Comparison of ENCODE assay signal across 18 cellular contexts in genomic region chr3:5047764-5048163, GRCh38.
DNase-seq lines count a peak whose midpoint lies in the region; ATAC-seq, FAIRE-seq and TF ChIP-seq lines count a peak whose summit lies in the region.
"Had no signal": no experiment of that assay in that cellular context is flagged by ENCODE, and none has a peak within 500 bp of the region (broad histone marks: within the 10 kb centered on the region; RNA-seq: fewer than 3 reads in every experiment).

No MANE protein-coding gene starts in this region.

- RAD21 ChIA-PET in GM12878 (lab: Charles Lee; ENCODE audit: unreplicated experiment): no interaction called here

- H3K9ac ChIP-seq in GM12878 (ENCODE audit: control insufficient read depth, insufficient read depth, low read length): no peak overlapping the region
- H3K9ac ChIP-seq: GM23248 had no signal

- H3K9me3 ChIP-seq in GM12878 (replicated peaks; ENCODE audit: control insufficient read depth, insufficient read depth, low read length): peaks cover 10% of the 10 kb centered on the region; the same call in 2 of the 3 replicates

- CTCF ChIA-PET in GM12878 (lab: Yijun Ruan, JAX): interaction anchor here (0.8 kb wide), 1 partner anchor 26 kb away, joined by 3 read pairs; no protein-coding TSS in a partner anchor

- H4K20me1 ChIP-seq in GM12878 (ENCODE audit: control insufficient read depth, insufficient read depth): no peaks in the 10 kb centered on the region

- no peak overlapping the region for H2AFZ ChIP-seq in GM12878 (ENCODE audit: control insufficient read depth, low read depth, low read length)
- H2AFZ ChIP-seq: GM23248 had no signal

- TF ChIP-seq EP300 in GM12878 (IDR thresholded peaks at IDR 0.05; ENCODE audit: borderline replicate concordance in 1 of 2, control insufficient read depth in 1 of 2, low read depth in 2 of 2, low read length in 2 of 2): no peak

- peaks cover 10% of the 10 kb centered on the region for H3K4me1 ChIP-seq in GM12878 (ENCODE audit: control insufficient read depth, insufficient read depth, low read length)

- in situ Hi-C loops in GM12878 (cut with MboI): no loop called here

- TF ChIP-seq RAD21 in GM12878 (IDR thresholded peaks at IDR 0.05; ENCODE audit: insufficient read depth, low read depth, low read length): no peak

- no peaks in the 10 kb centered on the region for H3K79me2 ChIP-seq in GM12878 (ENCODE audit: control insufficient read depth, insufficient read depth, low read length)

- H3K4me3 ChIP-seq in GM12878: no peak overlapping the region
- H3K4me3 ChIP-seq: GM23248 had no signal

- H3K4me2 ChIP-seq in GM12878 (ENCODE audit: control insufficient read depth, insufficient read depth): no peak overlapping the region

- BruUV-seq in GM12878 (replicated peaks; lab: Mats Ljungman, UMichigan): no TSS peak

- intact Hi-C loops in GM12878 (cut with micrococcal nuclease; ENCODE audit: unreplicated experiment): no loop called here

- no peak for TF ChIP-seq POLR2A in GM12878 (IDR thresholded peaks at IDR 0.05; ENCODE audit: low read depth, low read length)

- POLR2A ChIA-PET in GM12878 (lab: Charles Lee): interaction anchor here (0.8 kb wide), 1 partner anchor 9 kb away, joined by 5 read pairs; no protein-coding TSS in a partner anchor

- no peak for FAIRE-seq in GM12878 (lab: Jason Lieb, UNC)
- FAIRE-seq: D721Med, GM18507, H54 had no signal

- H3K27me3 ChIP-seq in GM12878 (replicated peaks in 1 of 2; ENCODE audit: control insufficient read depth in 2 of 2, insufficient read depth in 2 of 2, low read length in 1 of 2): no peaks in the 10 kb centered on the region

- SMC1A ChIA-PET in GM12878 (lab: Charles Lee; ENCODE audit: uncharacterized antibody, unreplicated experiment): interaction anchor here (1.9 kb wide), 1 partner anchor 10 kb away, joined by 4 read pairs; no protein-coding TSS in a partner anchor

- no peak overlapping the region for H3K27ac ChIP-seq in GM12878 (ENCODE audit: control insufficient read depth, insufficient read depth)
- H3K27ac ChIP-seq: C4-2B, GM23248 had no signal

- TF ChIP-seq CTCF in GM12878 (IDR thresholded peaks at IDR 0.05 in 2 of 3, conservative IDR thresholded peaks at IDR 0.05 in 1 of 3; ENCODE audit: control insufficient read depth in 2 of 3, extremely low read depth in 1 of 3, insufficient read depth in 1 of 3, low read depth in 3 of 3, low read length in 3 of 3): no peak

- DNase-seq in NCI-H1092 treated with DMSO at 0.1 percent for 48 hours (lab: John Stamatoyannopoulos, UW) (peak; percentile 34), NCI-H1092 (lab: John Stamatoyannopoulos, UW) (no peak), COLO668 (lab: John Stamatoyannopoulos, UW; ENCODE audit: unreplicated experiment) (peak; percentile 15), NCI-H69 (lab: John Stamatoyannopoulos, UW) (peak; percentile 96), GM12878 (ENCODE audit: low read depth, low spot score) (no peak), medulla oblongata (ENCODE audit: extremely low spot score) (no peak), GM19238 (ENCODE audit: insufficient read length, low spot score) (no peak), DMS79 treated with DMSO at 0.1 percent for 48 hours (lab: John Stamatoyannopoulos, UW) (no peak)
- DNase-seq: 8988T; CD4-positive, alpha-beta memory T cell; COR-L47; DMS53; GM23248 had no signal

- H3K36me3 ChIP-seq in GM12878 (ENCODE audit: control insufficient read depth in 2 of 2, insufficient read depth in 2 of 2, low read length in 1 of 2): no peaks in the 10 kb centered on the region

- WGBS in GM12878 (ENCODE audit: insufficient coverage, insufficient replicate concordance, low lambda C conversion rate, missing lambda C conversion rate): 35% methylated on average over 3 of the region's 3 CpGs

- no peak for ATAC-seq in GM12878
- ATAC-seq: HCT116 had no signal

TF ChIP-seq in GM12878, 131 proteins besides CTCF, POLR2A, EP300 and RAD21:
- peak; percentile 47; the same call in 1 of the 2 replicates for TF ChIP-seq CBX5 (IDR thresholded peaks at IDR 0.05; ENCODE audit: low read depth)
- TF ChIP-seq TARDBP (IDR thresholded peaks at IDR 0.05; ENCODE audit: borderline replicate concordance): no peak

Comparison
In these comparisons a context has a peak if more than half of its experiments do, and no peak if none do; other contexts are left out.
1. DNase-seq: peak in NCI-H1092 treated with DMSO at 0.1 percent for 48 hours (single experiment), COLO668 (single experiment) and NCI-H69 (single experiment); none in NCI-H1092 (single experiment), GM12878 (single experiment), medulla oblongata (single experiment), GM19238 (single experiment) and DMS79 treated with DMSO at 0.1 percent for 48 hours (single experiment).